In genomic region chr12:18383203-18383602, GRCh38 we compare ENCODE assay signal across 9 cellular contexts.
A peak's percentile ranks its signal among the peaks of the same experiment; 100 is the strongest.
DNase-seq lines count a peak whose midpoint lies in the region; ATAC-seq, FAIRE-seq and TF ChIP-seq lines count a peak whose summit lies in the region.
"Had no signal": no experiment of that assay in that cellular context is flagged by ENCODE, and none has a peak within 500 bp of the region (broad histone marks: within the 10 kb centered on the region; RNA-seq: fewer than 3 reads in every experiment).

No MANE protein-coding gene starts in this region.

- no peak overlapping the region for H2BK12ac ChIP-seq in H1 (ENCODE audit: low read depth, low read length)
- H2BK12ac ChIP-seq in mesenchymal stem cell (ENCODE audit: low read length in 2 of 2): no peak overlapping the region

- no peak overlapping the region for H2BK20ac ChIP-seq in H1 (ENCODE audit: low read length)

- CTCF ChIA-PET in H1 (lab: Charles Lee; ENCODE audit: partially characterized antibody) (no interaction called here), GM10248 (lab: Yijun Ruan, JAX) (no interaction called here)

- H3K14ac ChIP-seq in H1 (ENCODE audit: insufficient read length) (no peak overlapping the region), mesenchymal stem cell (ENCODE audit: low read length in 2 of 2) (no peak overlapping the region)

- H4K91ac ChIP-seq in H1 (replicated peaks; ENCODE audit: insufficient read length, low read length): no peak overlapping the region
- no peak overlapping the region for H4K91ac ChIP-seq in mesenchymal stem cell (ENCODE audit: low read length)

- H3K4me3 ChIP-seq in AG10803 (ENCODE audit: low read length) (no peak overlapping the region; the same call in 1 of the 2 replicates), H1 (ENCODE audit: extremely low read depth in 1 of 4, insufficient read depth in 2 of 4, low read depth in 3 of 4, low read length in 4 of 4) (no peak overlapping the region), mesenchymal stem cell (ENCODE audit: insufficient read depth in 1 of 2, low read depth in 1 of 2, low read length in 2 of 2) (peak overlapping the region in 1 of 2 experiments; percentile 36)

- 63% methylated on average over 4 of the region's 4 CpGs; no CpG with 5 or more reads in 1 of the 2 experiments for WGBS in H1 (ENCODE audit: extremely low coverage in 1 of 2, insufficient coverage in 1 of 2, insufficient read length in 1 of 2, insufficient replicate concordance in 2 of 2, low coverage in 1 of 2, low lambda C conversion rate in 2 of 2, missing lambda C conversion rate in 1 of 2), 2 experiments
- WGBS in mesenchymal stem cell: 0% methylated on average over 3 of the region's 4 CpGs

- H3K27me3 ChIP-seq in H1 (replicated peaks in 1 of 4; ENCODE audit: control insufficient read depth in 3 of 4, extremely low read depth in 1 of 4, insufficient read depth in 3 of 4, low read length in 3 of 4) (no peaks in the 10 kb centered on the region), mesenchymal stem cell (ENCODE audit: control insufficient read depth in 1 of 2, insufficient read depth in 1 of 2, low read length in 2 of 2) (no peaks in the 10 kb centered on the region)

- H3K27ac ChIP-seq in H1 (ENCODE audit: low read depth, low read length) (no peak overlapping the region), mesenchymal stem cell (ENCODE audit: low read length, poor library complexity, severe bottlenecking) (peak overlapping the region; percentile 75)

- H3K23ac ChIP-seq in H1 (ENCODE audit: insufficient read length) (no peak overlapping the region), mesenchymal stem cell (ENCODE audit: low read length in 2 of 2) (no peak overlapping the region)

- H4K5ac ChIP-seq in H1 (ENCODE audit: insufficient read length, low read depth, low read length): no peak overlapping the region

- POLR2A ChIA-PET in H1 (lab: Charles Lee; ENCODE audit: partially characterized antibody): no interaction called here
- POLR2A ChIA-PET in GM10248 (lab: Yijun Ruan, JAX): no interaction called here

- H3K4ac ChIP-seq in H1 (replicated peaks; ENCODE audit: insufficient read length, low read depth, low read length): no peak overlapping the region
- H3K4ac ChIP-seq in mesenchymal stem cell (ENCODE audit: low read depth in 1 of 2, low read length in 2 of 2): no peak overlapping the region

- H2AFZ ChIP-seq in H1 (ENCODE audit: low read length) (no peak overlapping the region), mesenchymal stem cell (ENCODE audit: low read depth, low read length) (no peak overlapping the region)

- H3K4me2 ChIP-seq in H1 (ENCODE audit: insufficient read depth in 1 of 2, low read depth in 2 of 2, low read length in 2 of 2): no peak overlapping the region
- no peak overlapping the region for H3K4me2 ChIP-seq in mesenchymal stem cell (ENCODE audit: low read length, poor library complexity, severe bottlenecking)

- H3K56ac ChIP-seq in H1 (replicated peaks; ENCODE audit: insufficient read length, low read depth, low read length): no peak overlapping the region

- no peak for TF ChIP-seq RAD21 in H1 (IDR thresholded peaks at IDR 0.05 in 1 of 2, conservative IDR thresholded peaks at IDR 0.05 in 1 of 2; ENCODE audit: low read depth in 2 of 2, low read length in 2 of 2)

- H2BK5ac ChIP-seq in H1 (ENCODE audit: low read depth, low read length) (no peak overlapping the region), mesenchymal stem cell (ENCODE audit: low read depth, low read length, poor library complexity, severe bottlenecking) (no peak overlapping the region)

- no peaks in the 10 kb centered on the region for H4K20me1 ChIP-seq in H1 (replicated peaks in 1 of 2; ENCODE audit: control insufficient read depth in 1 of 2, insufficient read depth in 2 of 2, low read length in 2 of 2)

- H3K23me2 ChIP-seq in H1 (ENCODE audit: low read depth, low read length): no peaks in the 10 kb centered on the region

- H2AK5ac ChIP-seq in H1 (ENCODE audit: low read depth, low read length): no peak overlapping the region
- H2AK5ac ChIP-seq in mesenchymal stem cell (ENCODE audit: low read length, severe bottlenecking): no peak overlapping the region

- TF ChIP-seq EP300 in H1 (IDR thresholded peaks at IDR 0.05; ENCODE audit: borderline replicate concordance in 1 of 2, low read depth in 2 of 2, low read length in 2 of 2): no peak

- H3K9ac ChIP-seq in H1 (replicated peaks in 1 of 4; ENCODE audit: extremely low read depth in 1 of 4, low read depth in 3 of 4, low read length in 3 of 4) (no peak overlapping the region), mesenchymal stem cell (ENCODE audit: low read length) (peak overlapping the region; percentile 35)

- no peak overlapping the region for H2BK120ac ChIP-seq in H1 (replicated peaks; ENCODE audit: low read depth, low read length)
- no peak overlapping the region for H2BK120ac ChIP-seq in mesenchymal stem cell (ENCODE audit: low read depth, low read length)

- TF ChIP-seq CTCF in AG10803 (conservative IDR thresholded peaks at IDR 0.05; ENCODE audit: low read length): no peak
- no peak for TF ChIP-seq CTCF in H1 (IDR thresholded peaks at IDR 0.05; ENCODE audit: control extremely low read depth in 1 of 3, insufficient read depth in 1 of 3, low read depth in 1 of 3, low read length in 3 of 3)
- no peak for TF ChIP-seq CTCF in GM10248 (IDR thresholded peaks at IDR 0.05; ENCODE audit: control extremely low read depth, extremely low read depth, low read depth, missing control alignments)

- DNase-seq in AG10803 (ENCODE audit: low read depth) (peak; percentile 95), NCI-H1048 (lab: John Stamatoyannopoulos, UW) (peak; percentile 5), H1 (ENCODE audit: low read depth in 1 of 2, low spot score in 2 of 2) (no peak), mesenchymal stem cell (peak; percentile 82), NCI-H1694 treated with DMSO at 0.1 percent for 48 hours (lab: John Stamatoyannopoulos, UW) (no peak), GM10248 (ENCODE audit: extremely low spot score) (no peak)
- DNase-seq: activated CD4-positive, alpha-beta T cell treated with anti-CD3 and anti-CD28 coated beads, Interleukin-2, amount 10 ng/mL, durations not matched to agents 24 days and 14 days had no signal

- FAIRE-seq in H1 (lab: Jason Lieb, UNC): no peak

- peaks cover 0 to 3% (median 0%) of the 10 kb centered on the region in 4 experiments; a peak in 1 of 7 replicates for H3K4me1 ChIP-seq in H1 (replicated peaks in 1 of 4; ENCODE audit: control insufficient read depth in 3 of 4, insufficient read depth in 4 of 4, low read length in 3 of 4)
- H3K4me1 ChIP-seq in mesenchymal stem cell (ENCODE audit: control insufficient read depth, insufficient read depth, low read depth, low read length): no peaks in the 10 kb centered on the region

- ATAC-seq in GM18867 (IDR thresholded peaks at IDR 0.05; ENCODE audit: unreplicated experiment) (no peak), GM21723 (IDR thresholded peaks at IDR 0.05; ENCODE audit: unreplicated experiment) (no peak)

- no peak overlapping the region for H3K18ac ChIP-seq in H1 (ENCODE audit: extremely low read depth, low read length)
- no peak overlapping the region for H3K18ac ChIP-seq in mesenchymal stem cell (ENCODE audit: low read depth in 1 of 2, low read length in 2 of 2)

- H2BK15ac ChIP-seq in H1 (ENCODE audit: low read length) (no peak overlapping the region), mesenchymal stem cell (ENCODE audit: low read depth, poor library complexity, severe bottlenecking) (no peak overlapping the region)

- H3K79me1 ChIP-seq in H1 (ENCODE audit: low read depth, low read length) (no peaks in the 10 kb centered on the region), mesenchymal stem cell (replicated peaks; ENCODE audit: low read length, poor library complexity, severe bottlenecking) (no peaks in the 10 kb centered on the region)

- no peak for TF ChIP-seq POLR2A in H1 (IDR thresholded peaks at IDR 0.05; ENCODE audit: control extremely low read depth in 1 of 2, low read depth in 2 of 2, low read length in 2 of 2)

- H3K36me3 ChIP-seq in H1 (ENCODE audit: control insufficient read depth in 2 of 4, insufficient read depth in 4 of 4, low read length in 3 of 4): no peaks in the 10 kb centered on the region
- no peaks in the 10 kb centered on the region for H3K36me3 ChIP-seq in mesenchymal stem cell (ENCODE audit: control insufficient read depth in 1 of 2, insufficient read depth in 2 of 2, low read depth in 1 of 2, low read length in 2 of 2)

- no peaks in the 10 kb centered on the region for H3K79me2 ChIP-seq in H1 (ENCODE audit: control insufficient read depth in 1 of 2, insufficient read depth in 2 of 2, low read length in 2 of 2)

- no peak overlapping the region for H4K8ac ChIP-seq in H1 (ENCODE audit: extremely low read depth, insufficient read depth, low read length)
- no peak overlapping the region for H4K8ac ChIP-seq in mesenchymal stem cell (ENCODE audit: low read length)

- no peaks in the 10 kb centered on the region for H3K9me3 ChIP-seq in H1 (ENCODE audit: insufficient read depth in 2 of 2, low read depth in 1 of 2, low read length in 1 of 2)
- H3K9me3 ChIP-seq in mesenchymal stem cell (ENCODE audit: control insufficient read depth, low read length): no peaks in the 10 kb centered on the region

TF ChIP-seq in H1, 55 proteins besides CTCF, POLR2A, EP300 and RAD21:
- TF ChIP-seq ZNF274 (IDR thresholded peaks at IDR 0.05; ENCODE audit: borderline replicate concordance, extremely low read depth, low read length): no peak
- TF ChIP-seq MAFK (IDR thresholded peaks at IDR 0.05; ENCODE audit: low read depth, low read length): no peak
- TF ChIP-seq CREB1 (IDR thresholded peaks at IDR 0.05): no peak
- no peak for TF ChIP-seq NANOG (IDR thresholded peaks at IDR 0.05; ENCODE audit: insufficient read depth, low read depth, low read length, poor library complexity, severe bottlenecking)
- peak; percentile 92 for TF ChIP-seq TEAD4 (IDR thresholded peaks at IDR 0.05; ENCODE audit: low read depth, low read length)
- TF ChIP-seq CEBPB (IDR thresholded peaks at IDR 0.05; ENCODE audit: low read depth, low read length): peak; percentile 98
- no peak for TF ChIP-seq POLR2AphosphoS5 (IDR thresholded peaks at IDR 0.05; ENCODE audit: low read depth, low read length)
- TF ChIP-seq TCF12 (IDR thresholded peaks at IDR 0.05; ENCODE audit: low read depth, low read length): 0 out of 2 replicates have a peak, but pooled peaks have one; percentile 64
- no peak for TF ChIP-seq TAF7 (optimal IDR thresholded peaks at IDR 0.05; ENCODE audit: borderline replicate concordance, low read depth, low read length)
- no peak for TF ChIP-seq SP2 (IDR thresholded peaks at IDR 0.05; ENCODE audit: low read length)
- no peak for TF ChIP-seq CHD2 (IDR thresholded peaks at IDR 0.05; ENCODE audit: low read length)
- no peak for TF ChIP-seq E2F6 (IDR thresholded peaks at IDR 0.05)
- TF ChIP-seq NRF1 (IDR thresholded peaks at IDR 0.05; ENCODE audit: low read depth, low read length): no peak
- no peak for TF ChIP-seq FOSL1 (IDR thresholded peaks at IDR 0.05; ENCODE audit: insufficient read depth, low read depth, low read length)
TF ChIP-seq in H1: peak in this region for 3.

Comparison
In these comparisons a context has a peak if more than half of its experiments do, and no peak if none do; other contexts are left out.
1. DNase-seq: peak in AG10803 (single experiment), NCI-H1048 (single experiment) and mesenchymal stem cell (single experiment); none in H1 (0 of 2), NCI-H1694 treated with DMSO at 0.1 percent for 48 hours (single experiment) and GM10248 (single experiment).